18 cellular contexts compared by ENCODE assay signal in genomic region chr12:76555226-76555767, GRCh38. TPM values are rescaled to one million over a fixed set of nuclear protein-coding genes. Genes with fewer than 3 reads are reported as not detected.
DNase-seq lines count a peak whose midpoint lies in the region; ATAC-seq, FAIRE-seq and TF ChIP-seq lines count a peak whose summit lies in the region.
"Had no signal": no experiment of that assay in that cellular context is flagged by ENCODE, and none has a peak within 500 bp of the region (broad histone marks: within the 10 kb centered on the region; RNA-seq: fewer than 3 reads in every experiment).

No MANE protein-coding gene starts in this region.

- peaks cover 30 to 81% (median 63%) of the 10 kb centered on the region in 4 donors for H3K4me1 Mint-ChIP-seq in CD4-positive, CD25-positive, alpha-beta regulatory T cell
- peaks cover 43 to 52% (median 51%) of the 10 kb centered on the region in 3 donors for H3K4me1 Mint-ChIP-seq in IgD-negative memory B cell
- peaks cover 37% of the 10 kb centered on the region for H3K4me1 Mint-ChIP-seq in activated T-helper 2 cell treated with anti-CD3 and anti-CD28 coated beads, Interferon-gamma antibody, Interleukin-2, Interleukin-4, amounts not matched to agents 10 μg/mL and 5 μg/mL and 100 μg/mL, durations not matched to agents 14 hours and 24 hours and 36 hours (ENCODE audit: low read depth)

- peaks cover 4% of the 10 kb centered on the region for H3K36me3 Mint-ChIP-seq in CD4-positive, CD25-positive, alpha-beta regulatory T cell
- no peaks in the 10 kb centered on the region for H3K36me3 Mint-ChIP-seq in IgD-negative memory B cell
- H3K36me3 Mint-ChIP-seq in activated T-helper 2 cell treated with anti-CD3 and anti-CD28 coated beads, Interferon-gamma antibody, Interleukin-2, Interleukin-4, amounts not matched to agents 10 μg/mL and 5 μg/mL and 100 μg/mL, durations not matched to agents 14 hours and 24 hours and 36 hours (ENCODE audit: low read depth) = peaks cover 22% of the 10 kb centered on the region

- H3K27me3 Mint-ChIP-seq in CD4-positive, CD25-positive, alpha-beta regulatory T cell = no peaks in the 10 kb centered on the region
- no peaks in the 10 kb centered on the region for H3K27me3 Mint-ChIP-seq in IgD-negative memory B cell
- no peaks in the 10 kb centered on the region for H3K27me3 Mint-ChIP-seq in activated T-helper 2 cell treated with anti-CD3 and anti-CD28 coated beads, Interferon-gamma antibody, Interleukin-2, Interleukin-4, amounts not matched to agents 10 μg/mL and 5 μg/mL and 100 μg/mL, durations not matched to agents 14 hours and 24 hours and 36 hours (ENCODE audit: low read depth)

- DNase-seq in CD4-positive, CD25-positive, alpha-beta regulatory T cell = no peak
- DNase-seq in bronchial epithelial cell (ENCODE audit: low read depth) (peak; percentile 12), NCI-H82 (lab: John Stamatoyannopoulos, UW) (no peak), epidermal melanocyte (ENCODE audit: insufficient read length, low spot score) (no peak)
- DNase-seq in activated T-helper 2 cell treated with anti-CD3 and anti-CD28 coated beads, Interferon-gamma antibody, Interleukin-2, Interleukin-4, amounts not matched to agents 10 μg/mL and 5 μg/mL and 100 μg/mL, durations not matched to agents 14 hours and 24 hours and 36 hours (ENCODE audit: low spot score) = no peak
- DNase-seq: activated CD8-positive, alpha-beta memory T cell treated with anti-CD3 and anti-CD28 coated beads for 24 hours; activated effector memory CD4-positive, alpha-beta T cell treated with Interleukin-2 at 50 U/mL for 16 hours; effector CD8-positive, alpha-beta T cell; EL; foreskin melanocyte; NCI-H1436 treated with DMSO at 0.1 percent for 48 hours; NCI-H345; right cardiac atrium had no signal

- H3K4me3 ChIP-seq in CD4-positive, CD25-positive, alpha-beta regulatory T cell (ENCODE audit: low read depth, low read length) = peak overlapping the region; percentile 51
- no peak overlapping the region for H3K4me3 ChIP-seq in bronchial epithelial cell (ENCODE audit: low read depth, low read length)
- no peak overlapping the region for H3K4me3 ChIP-seq in neutrophil (ENCODE audit: low read depth in 1 of 2, low read length in 1 of 2)

- H3K36me3 ChIP-seq in CD4-positive, CD25-positive, alpha-beta regulatory T cell (ENCODE audit: control insufficient read depth, insufficient read depth, low read length) = peaks cover 3% of the 10 kb centered on the region
- H3K36me3 ChIP-seq in bronchial epithelial cell (ENCODE audit: control insufficient read depth, insufficient read depth, low read length) (no peaks in the 10 kb centered on the region), neutrophil (no peaks in the 10 kb centered on the region)

- peak overlapping the region; percentile 4 to 16 (median 8) for H3K27ac Mint-ChIP-seq in CD4-positive, CD25-positive, alpha-beta regulatory T cell
- peak overlapping the region in 2 of 3 donors; percentile 64 to 76 for H3K27ac Mint-ChIP-seq in IgD-negative memory B cell
- H3K27ac Mint-ChIP-seq in activated T-helper 2 cell treated with anti-CD3 and anti-CD28 coated beads, Interferon-gamma antibody, Interleukin-2, Interleukin-4, amounts not matched to agents 10 μg/mL and 5 μg/mL and 100 μg/mL, durations not matched to agents 14 hours and 24 hours and 36 hours = no peak overlapping the region
- H3K27ac Mint-ChIP-seq: nephron had no signal

- peak overlapping the region in 3 of 4 donors; percentile 3 to 76 (median 43) for H3K4me3 Mint-ChIP-seq in CD4-positive, CD25-positive, alpha-beta regulatory T cell
- H3K4me3 Mint-ChIP-seq in IgD-negative memory B cell = peak overlapping the region in 3 of 4 donors; percentile 8 to 61 (median 49)
- H3K4me3 Mint-ChIP-seq in activated T-helper 2 cell treated with anti-CD3 and anti-CD28 coated beads, Interferon-gamma antibody, Interleukin-2, Interleukin-4, amounts not matched to agents 10 μg/mL and 5 μg/mL and 100 μg/mL, durations not matched to agents 14 hours and 24 hours and 36 hours (ENCODE audit: low read depth) = no peak overlapping the region

- no peak overlapping the region for H3K27ac ChIP-seq in CD4-positive, CD25-positive, alpha-beta regulatory T cell (ENCODE audit: insufficient read depth, low read length, poor library complexity, severe bottlenecking)
- peak overlapping the region; percentile 74 for H3K27ac ChIP-seq in neutrophil
- H3K27ac ChIP-seq: KMS-11, VCaP had no signal

- peaks cover 73% of the 10 kb centered on the region for H3K4me1 ChIP-seq in CD4-positive, CD25-positive, alpha-beta regulatory T cell (ENCODE audit: control insufficient read depth, insufficient read depth, low read length, poor library complexity, severe bottlenecking)
- peaks cover 63 to 68% of the 10 kb centered on the region in 2 experiments for H3K4me1 ChIP-seq in neutrophil (ENCODE audit: control insufficient read depth in 1 of 2, insufficient read depth in 1 of 2, low read depth in 1 of 2, low read length in 1 of 2)

- FAIRE-seq in bronchial epithelial cell (lab: Jason Lieb, UNC) = no peak

- no peaks in the 10 kb centered on the region for H3K9me3 ChIP-seq in CD4-positive, CD25-positive, alpha-beta regulatory T cell (ENCODE audit: control insufficient read depth in 2 of 2, low read length in 2 of 2)
- no peaks in the 10 kb centered on the region for H3K9me3 ChIP-seq in neutrophil

- ATAC-seq in CD4-positive, CD25-positive, alpha-beta regulatory T cell (ENCODE audit: low read depth in 2 of 2) = no peak
- ATAC-seq: right cardiac atrium had no signal

- intact Hi-C loops in activated T-helper 2 cell treated with anti-CD3 and anti-CD28 coated beads, Interferon-gamma antibody, Interleukin-2, Interleukin-4, amounts not matched to agents 10 μg/mL and 5 μg/mL and 100 μg/mL, durations not matched to agents 14 hours and 24 hours and 36 hours (cut with micrococcal nuclease) = loop anchor here (5.0 kb wide), 4 partner anchors 33 to 918 kb away; partner anchors contain the start of gene PHLDA1

- H3K27me3 ChIP-seq in CD4-positive, CD25-positive, alpha-beta regulatory T cell (ENCODE audit: control insufficient read depth, insufficient read depth, low read length) = no peaks in the 10 kb centered on the region
- H3K27me3 ChIP-seq in bronchial epithelial cell (ENCODE audit: control insufficient read depth, insufficient read depth, low read length) = no peaks in the 10 kb centered on the region
- H3K27me3 ChIP-seq in neutrophil = no peaks in the 10 kb centered on the region

- no peak for TF ChIP-seq CTCF in bronchial epithelial cell (IDR thresholded peaks at IDR 0.05; ENCODE audit: insufficient read depth, low read length, severe bottlenecking)
- TF ChIP-seq CTCF in neutrophil (IDR thresholded peaks at IDR 0.05) = no peak

- H3K9me3 Mint-ChIP-seq in CD4-positive, CD25-positive, alpha-beta regulatory T cell = no peaks in the 10 kb centered on the region
- no peaks in the 10 kb centered on the region for H3K9me3 Mint-ChIP-seq in IgD-negative memory B cell
- no peaks in the 10 kb centered on the region for H3K9me3 Mint-ChIP-seq in activated T-helper 2 cell treated with anti-CD3 and anti-CD28 coated beads, Interferon-gamma antibody, Interleukin-2, Interleukin-4, amounts not matched to agents 10 μg/mL and 5 μg/mL and 100 μg/mL, durations not matched to agents 14 hours and 24 hours and 36 hours
- H3K9me3 Mint-ChIP-seq: nephron had no signal

RNA-seq across cellular contexts. Expression of gene OSBPL8, which starts 4.3 kb away (rescaled TPM):
- total RNA-seq in CD4-positive, CD25-positive, alpha-beta regulatory T cell = 195 TPM
- 100 to 1,000 TPM; 129 to 187 (median 153) TPM for polyA plus RNA-seq in CD4-positive, CD25-positive, alpha-beta regulatory T cell
- polyA plus RNA-seq in IgD-negative memory B cell = 98.4 TPM
- 63.7 and 80.0 TPM in 2 replicates for total RNA-seq in bronchial epithelial cell
- 87.9 TPM in 2 replicates for total RNA-seq in activated T-helper 2 cell treated with anti-CD3 and anti-CD28 coated beads, Interferon-gamma antibody, Interleukin-2, Interleukin-4, amounts not matched to agents 10 μg/mL and 5 μg/mL and 100 μg/mL, durations not matched to agents 14 hours and 24 hours and 36 hours
